Comparison of ENCODE assay signal across 9 cellular contexts in genomic region chr7:25856056-25856780, GRCh38.
DNase-seq lines count a peak whose midpoint lies in the region; ATAC-seq, FAIRE-seq and TF ChIP-seq lines count a peak whose summit lies in the region.
"Had no signal": no experiment of that assay in that cellular context is flagged by ENCODE, and none has a peak within 500 bp of the region (broad histone marks: within the 10 kb centered on the region; RNA-seq: fewer than 3 reads in every experiment).

No MANE protein-coding gene starts in this region.

- peaks cover 4 to 79% of the 10 kb centered on the region in 2 experiments for H3K27me3 ChIP-seq in HepG2 (ENCODE audit: control insufficient read depth in 1 of 2, insufficient read depth in 2 of 2, low read length in 2 of 2)
- H3K27me3 ChIP-seq in right lobe of liver: peaks cover 72 to 89% of the 10 kb centered on the region in 2 donors
- peaks cover 0 to 2% of the 10 kb centered on the region in 2 donors for H3K27me3 ChIP-seq in uterus

- no peaks in the 10 kb centered on the region for H3K79me2 ChIP-seq in HepG2 (ENCODE audit: insufficient read depth, low read length)

- no peak for TF ChIP-seq EP300 in HepG2 (IDR thresholded peaks at IDR 0.05; ENCODE audit: low read depth in 2 of 2, low read length in 2 of 2)
- TF ChIP-seq EP300 in HepG2 (CRISPR knock-in tag; IDR thresholded peaks at IDR 0.05; ENCODE audit: borderline replicate concordance): no peak

- POLR2A ChIA-PET in HepG2 (lab: Yijun Ruan, JAX): no interaction called here

- H3K4me3 ChIP-seq in HepG2 (replicated peaks in 1 of 3; ENCODE audit: insufficient read depth in 1 of 3, low read depth in 2 of 3, low read length in 3 of 3) (peak overlapping the region; percentile 29 to 65 (median 51)), right lobe of liver (no peak overlapping the region), iPS-11a (ENCODE audit: low read depth, low read length) (peak overlapping the region; percentile 65), uterus (peak overlapping the region; percentile 40 to 54)

- H3K36me3 ChIP-seq in HepG2 (replicated peaks in 1 of 2; ENCODE audit: control insufficient read depth in 1 of 2, insufficient read depth in 2 of 2, low read length in 2 of 2) (no peaks in the 10 kb centered on the region), right lobe of liver (no peaks in the 10 kb centered on the region), uterus (no peaks in the 10 kb centered on the region)

- no peak for FAIRE-seq in HepG2 (lab: Jason Lieb, UNC)

- no peak overlapping the region for H3K4me3 Mint-ChIP-seq in mesothelial cell of epicardium

- intact Hi-C loops in HepG2 (cut with micrococcal nuclease; ENCODE audit: unreplicated experiment) (no loop called here), right lobe of liver (cut with DNase I) (no loop called here), uterus (cut with DNase I; ENCODE audit: low total_unique reads) (loop anchor here (5.0 to 10.0 kb wide), 3 partner anchors 291 to 1326 kb away; partner anchors contain the start of gene HOXA9)

- H3K36me3 Mint-ChIP-seq in mesothelial cell of epicardium: no peaks in the 10 kb centered on the region

- TF ChIP-seq RAD21 in HepG2 (CRISPR knock-in tag; IDR thresholded peaks at IDR 0.05): no peak

- no peaks in the 10 kb centered on the region for H4K20me1 ChIP-seq in HepG2 (ENCODE audit: insufficient read depth, low read length)

- in situ Hi-C loops in HepG2 (cut with HindIII; ENCODE audit: extremely low pct_ligation_motif_present, low pct_unique_long_range_greater_than_20kb): loop anchor here (10.0 kb wide), 1 partner anchor 141 kb away; no protein-coding TSS in a partner anchor

- CTCF ChIA-PET in HepG2 (lab: Yijun Ruan, JAX; ENCODE audit: low intra/inter-chr PET ratio, low total read pairs): no interaction called here

- TF ChIP-seq CTCF in HepG2 (CRISPR knock-in tag; IDR thresholded peaks at IDR 0.05): no peak
- TF ChIP-seq CTCF in right lobe of liver (IDR thresholded peaks at IDR 0.05): no peak
- TF ChIP-seq CTCF in uterus (IDR thresholded peaks at IDR 0.05): no peak
- TF ChIP-seq CTCF in mesothelial cell of epicardium (IDR thresholded peaks at IDR 0.05; ENCODE audit: unreplicated experiment): no peak

- peaks cover 45% of the 10 kb centered on the region for H3K4me1 Mint-ChIP-seq in mesothelial cell of epicardium

- DNase-seq in HepG2 (ENCODE audit: low spot score) (no peak), right lobe of liver (no peak), RKO (ENCODE audit: low spot score) (peak; percentile 37), uterus (peak in 1 of 2 donors; percentile 65), mesothelial cell of epicardium (ENCODE audit: low spot score in 2 of 2, unreplicated experiment in 2 of 2) (no peak)
- no peak for DNase-seq in stimulated activated CD4-positive, alpha-beta T cell treated with anti-CD3 and anti-CD28 coated beads, Interleukin-15, amount 100 ng/mL, for 24 hours
- no peak for DNase-seq in stimulated activated CD4-positive, alpha-beta T cell treated with anti-CD3 and anti-CD28 coated beads, Interleukin-2, amount 100 ng/mL, for 48 hours

- 43% methylated on average over 18 of the region's 18 CpGs for WGBS in HepG2 (ENCODE audit: low lambda C conversion rate)
- WGBS in right lobe of liver (ENCODE audit: insufficient coverage, low coverage, low lambda C conversion rate, missing lambda C conversion rate): 16% methylated on average over 17 of the region's 18 CpGs

- H3K4me1 ChIP-seq in HepG2 (ENCODE audit: insufficient read depth, low read length) (peaks cover 23% of the 10 kb centered on the region), right lobe of liver (peaks cover 0 to 8% (median 0%) of the 10 kb centered on the region in 4 donors), uterus (peaks cover 12 to 14% of the 10 kb centered on the region in 2 donors)

- no peak for ATAC-seq in HepG2
- ATAC-seq in right lobe of liver: no peak

- no peak overlapping the region for H2AFZ ChIP-seq in HepG2 (ENCODE audit: low read length)

- H3K27me3 Mint-ChIP-seq in mesothelial cell of epicardium (ENCODE audit: low read depth): peaks cover 6% of the 10 kb centered on the region

- no peak overlapping the region for H3K27ac ChIP-seq in HepG2 (ENCODE audit: extremely low read length, insufficient read depth, low read length)
- H3K27ac ChIP-seq in right lobe of liver: no peak overlapping the region
- H3K27ac ChIP-seq in uterus: peak overlapping the region; percentile 94 to 97

- no peaks in the 10 kb centered on the region for H3K9me3 ChIP-seq in HepG2 (ENCODE audit: low read length)
- H3K9me3 ChIP-seq in right lobe of liver: no peaks in the 10 kb centered on the region
- no peaks in the 10 kb centered on the region for H3K9me3 ChIP-seq in uterus

- no peak overlapping the region for H3K27ac Mint-ChIP-seq in mesothelial cell of epicardium
- H3K27ac Mint-ChIP-seq: activated naive CD4-positive, alpha-beta T cell treated with anti-CD3 and anti-CD28 coated beads, Interleukin-2, amount 50 U/mL, for 72 hours had no signal

- peak overlapping the region; percentile 55 for H3K4me2 ChIP-seq in HepG2 (ENCODE audit: low read depth, low read length)

- no TSS peak for BruUV-seq in HepG2 (replicated peaks; lab: Mats Ljungman, UMichigan)

- TF ChIP-seq POLR2A in HepG2 (IDR thresholded peaks at IDR 0.05; ENCODE audit: insufficient read depth in 1 of 2, low read depth in 2 of 2, low read length in 2 of 2): no peak
- TF ChIP-seq POLR2A in right lobe of liver (IDR thresholded peaks at IDR 0.05): no peak
- no peak for TF ChIP-seq POLR2A in uterus (IDR thresholded peaks at IDR 0.05)

- no peaks in the 10 kb centered on the region for H3K9me3 Mint-ChIP-seq in mesothelial cell of epicardium

- no peak overlapping the region for H3K9ac ChIP-seq in HepG2 (ENCODE audit: insufficient read depth, low read depth, low read length)

TF ChIP-seq in HepG2, 621 proteins besides CTCF, POLR2A, EP300 and RAD21 (continues in another document):
- TF ChIP-seq GPN1 (CRISPR knock-in tag; IDR thresholded peaks at IDR 0.05; ENCODE audit: borderline replicate concordance): no peak
- TF ChIP-seq HNF1A (IDR thresholded peaks at IDR 0.05; ENCODE audit: low read depth): no peak
- no peak for TF ChIP-seq HNF1A (CRISPR knock-in tag; IDR thresholded peaks at IDR 0.05; ENCODE audit: borderline replicate concordance)
- TF ChIP-seq NCOA2 (CRISPR knock-in tag; IDR thresholded peaks at IDR 0.05): no peak

Comparison
In these comparisons a context has a peak if more than half of its experiments do, and no peak if none do; other contexts are left out.
1. H3K4me3 ChIP-seq: peak in HepG2 (3 of 3), iPS-11a (single experiment) and uterus (2 of 2); none in right lobe of liver (0 of 3).
2. H3K27ac ChIP-seq: peak in uterus (2 of 2); none in HepG2 (single experiment) and right lobe of liver (0 of 3).